8 cellular contexts compared by ENCODE assay signal in the genomic region with DNA sequence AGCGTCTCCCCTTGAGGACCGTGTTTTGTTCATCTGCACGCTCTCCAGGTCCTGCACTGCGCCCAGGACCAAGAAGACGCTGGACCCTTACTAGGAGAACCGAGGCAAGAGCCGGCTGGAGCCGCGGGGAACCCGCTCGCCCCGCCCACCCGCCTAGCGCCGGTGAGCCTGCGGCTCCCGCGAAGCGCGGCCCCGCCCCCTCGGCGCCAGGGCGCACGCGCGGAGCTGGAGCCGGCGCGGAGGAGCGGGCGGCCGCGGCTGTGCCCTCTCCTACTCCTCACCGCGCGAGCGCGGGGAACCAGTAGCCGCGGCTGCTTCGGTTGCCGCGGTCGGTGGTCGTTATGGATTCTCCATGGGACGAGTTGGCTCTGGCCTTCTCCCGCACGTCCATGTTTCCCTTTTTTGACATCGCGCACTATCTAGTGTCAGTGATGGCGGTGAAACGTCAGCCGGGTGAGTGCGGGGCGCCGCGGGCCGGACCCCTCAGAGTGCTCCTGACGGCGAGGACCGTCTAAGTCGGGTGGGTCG. TPM values are rescaled to one million over a fixed set of nuclear protein-coding genes. Genes with fewer than 3 reads are reported as not detected.
DNase-seq lines count a peak whose midpoint lies in the region; ATAC-seq and TF ChIP-seq lines count a peak whose summit lies in the region.

A gene with protein sequence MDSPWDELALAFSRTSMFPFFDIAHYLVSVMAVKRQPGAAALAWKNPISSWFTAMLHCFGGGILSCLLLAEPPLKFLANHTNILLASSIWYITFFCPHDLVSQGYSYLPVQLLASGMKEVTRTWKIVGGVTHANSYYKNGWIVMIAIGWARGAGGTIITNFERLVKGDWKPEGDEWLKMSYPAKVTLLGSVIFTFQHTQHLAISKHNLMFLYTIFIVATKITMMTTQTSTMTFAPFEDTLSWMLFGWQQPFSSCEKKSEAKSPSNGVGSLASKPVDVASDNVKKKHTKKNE (plus strand): TSS at position 222 of the 528 bp plus-strand sequence. CDS start 120 bp downstream, at position 342.

- H3K36me3 ChIP-seq in neuron (ENCODE audit: insufficient read depth, low read length): no peaks in the 10 kb centered on the region

- H3K4me3 ChIP-seq in neuron (ENCODE audit: low read length): peak within 1 kb of the TSS; percentile 65

- TF ChIP-seq CTCF in foreskin keratinocyte (conservative IDR thresholded peaks at IDR 0.05): no peak

- H2AFZ ChIP-seq in neuron (ENCODE audit: low read depth, low read length): peak within 1 kb of the TSS; percentile 95

- H3K9me3 ChIP-seq in neuron (ENCODE audit: low read length): no peaks in the 10 kb centered on the region

- H3K27me3 ChIP-seq in foreskin keratinocyte (peaks cover 29% of the 10 kb centered on the region), neuron (ENCODE audit: insufficient read depth, low read length) (no peaks in the 10 kb centered on the region)

- H3K27ac ChIP-seq in foreskin keratinocyte: peak within 1 kb of the TSS; percentile 38

- TF ChIP-seq RAD21 in Ishikawa (IDR thresholded peaks at IDR 0.05; ENCODE audit: low read depth): no peak

- TF ChIP-seq EP300 in Ishikawa (IDR thresholded peaks at IDR 0.05; ENCODE audit: borderline replicate concordance): no peak

- H3K4me1 ChIP-seq in foreskin keratinocyte (peaks cover 16% of the 10 kb centered on the region), neuron (ENCODE audit: insufficient read depth, low read length) (peaks cover 17% of the 10 kb centered on the region)

- ATAC-seq in GM21723 (IDR thresholded peaks at IDR 0.05; ENCODE audit: unreplicated experiment) (peak; percentile 72), foreskin keratinocyte (peak; percentile 91)

- peak; percentile 82 for DNase-seq in EL
- DNase-seq in RKO (ENCODE audit: low spot score): peak; percentile 85
- peak; percentile 68 for DNase-seq in activated effector memory CD4-positive, alpha-beta T cell treated with Interleukin-2 at 50 U/mL for 16 hours
- peak; percentile 19 to 35 for DNase-seq in foreskin keratinocyte
- DNase-seq in stromal cell of bone marrow (ENCODE audit: low read depth): peak; percentile 50

TF ChIP-seq in Ishikawa, 13 proteins besides CTCF, POLR2A, EP300 and RAD21:
- TF ChIP-seq NFIC (IDR thresholded peaks at IDR 0.05): no peak
- TF ChIP-seq TAF1 (IDR thresholded peaks at IDR 0.05; ENCODE audit: low read depth): 0 out of 2 replicates have a peak, but pooled peaks have one; percentile 20
- 0 out of 2 replicates have a peak, but pooled peaks have one; percentile 16 for TF ChIP-seq ZBTB7A (IDR thresholded peaks at IDR 0.05; ENCODE audit: low read depth)

RNA-seq across cellular contexts. Expression of the gene that starts here (rescaled TPM):
- 10.4 and 11.8 TPM in 2 replicates for total RNA-seq in foreskin keratinocyte
- polyA plus RNA-seq in foreskin keratinocyte: 3.9 and 4.8 TPM in 2 replicates

Comparison
In these comparisons a context has a peak if more than half of its experiments do, and no peak if none do; other contexts are left out.
1. Peak in every context shown above with its lines: DNase-seq, ATAC-seq, H3K4me3 ChIP-seq and H3K27ac ChIP-seq.
2. DNase-seq: peak in every context shown above with its lines; median percentile 85 in RKO; 82 in EL; 68 in activated effector memory CD4-positive, alpha-beta T cell treated with Interleukin-2 at 50 U/mL for 16 hours; 50 in stromal cell of bone marrow; 27 in foreskin keratinocyte.